26 cellular contexts compared by ENCODE assay signal in the genomic region with DNA sequence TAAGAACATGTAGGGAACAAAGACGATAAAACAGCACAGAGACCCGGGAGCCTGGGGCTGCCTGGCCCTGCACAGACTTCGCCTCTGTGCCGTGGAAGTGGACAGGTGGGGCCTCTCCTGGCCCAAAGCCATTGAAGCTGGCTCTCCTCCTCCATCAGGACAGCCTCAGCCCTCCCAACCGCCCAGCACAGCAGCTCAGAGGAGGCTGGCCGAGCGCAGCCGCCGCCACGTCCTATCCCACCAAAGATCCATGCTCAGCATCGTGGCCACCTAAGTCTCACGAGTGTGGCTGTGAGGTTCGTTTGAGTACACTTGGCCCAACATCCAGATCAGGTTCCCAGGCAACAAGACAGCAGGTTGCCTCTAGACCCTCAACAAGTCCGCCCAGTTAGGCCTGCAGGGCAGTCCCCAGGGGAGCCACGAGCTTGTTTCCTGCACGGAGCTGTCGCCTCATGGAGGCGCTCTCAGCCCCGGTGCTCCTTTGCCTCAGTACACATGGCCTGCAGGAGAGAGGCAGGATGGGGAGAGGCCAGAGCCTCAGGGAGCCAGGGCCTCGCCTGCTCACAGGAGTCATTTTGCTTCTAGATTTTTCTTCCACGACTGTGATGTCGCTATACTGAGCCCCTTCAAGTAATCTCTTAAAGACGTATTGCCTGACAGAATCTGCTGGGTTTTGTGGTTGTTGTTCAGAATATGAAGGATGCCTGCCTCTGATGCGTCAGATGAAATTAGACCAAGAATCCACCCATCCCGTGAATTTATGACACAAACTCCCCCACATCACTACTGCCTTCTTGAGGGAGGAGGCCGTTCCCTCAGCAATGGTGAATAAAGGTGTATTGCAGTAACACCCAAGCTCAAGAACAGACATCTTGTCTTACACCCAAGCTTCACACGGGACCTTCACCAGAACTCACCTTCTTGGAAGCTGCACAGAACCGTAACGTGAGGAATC.
"Had no signal": no experiment of that assay in that cellular context is flagged by ENCODE, and none has a peak within 500 bp of the region (broad histone marks: within the 10 kb centered on the region; RNA-seq: fewer than 3 reads in every experiment).

No MANE protein-coding gene starts in this region.

- H3K27me3 Mint-ChIP-seq: activated CD4-positive, alpha-beta memory T cell treated with anti-CD3 and anti-CD28 coated beads for 36 hours; activated CD4-positive, alpha-beta T cell treated with anti-CD3 and anti-CD28 coated beads, Interleukin-2, amount 10 ng/mL, durations not matched to agents 24 days and 14 days; activated T-cell treated with anti-CD3 and anti-CD28 coated beads, Interleukin-2, amount 50 U/mL, for 24 hours; stimulated activated naive CD8-positive, alpha-beta T cell treated with anti-CD3 and anti-CD28 coated beads, Interleukin-15, Interleukin-2, amounts not matched to agents 100 ng/mL and 50 ng/mL, for 24 hours had no signal

- H3K9me3 ChIP-seq: neutrophil, vagina had no signal

- H3K4me3 Mint-ChIP-seq: activated CD4-positive, alpha-beta memory T cell treated with anti-CD3 and anti-CD28 coated beads for 36 hours; activated CD4-positive, alpha-beta T cell treated with anti-CD3 and anti-CD28 coated beads, Interleukin-2, amount 10 ng/mL, durations not matched to agents 24 days and 14 days; activated naive CD4-positive, alpha-beta T cell treated with anti-CD3 and anti-CD28 coated beads, Interleukin-2, amount 10 ng/mL, durations not matched to agents 7 days and 5 days; activated naive CD8-positive, alpha-beta T cell treated with anti-CD3 and anti-CD28 coated beads, Interleukin-2, amount 10 ng/mL, durations not matched to agents 7 days and 5 days; activated T-cell treated with anti-CD3 and anti-CD28 coated beads, Interleukin-2, amount 50 U/mL, for 24 hours; dendritic cell treated with granulocyte-macrophage colony-stimulating factor and Interleukin-4, amounts not matched to agents 40 ng/mL and 50 ng/mL, for 4 days; nephron; stimulated activated naive CD8-positive, alpha-beta T cell treated with anti-CD3 and anti-CD28 coated beads, Interleukin-15, Interleukin-2, amounts not matched to agents 100 ng/mL and 50 ng/mL, for 24 hours; T-helper 1 cell treated with Interleukin-12 subunit alpha and Interleukin-12 subunit beta and Interleukin-4 antibody, amounts not matched to agents 30 μg/mL and 1 μg/mL, for 36 hours; type B pancreatic cell had no signal

- H3K4me1 Mint-ChIP-seq: activated naive CD8-positive, alpha-beta T cell treated with anti-CD3 and anti-CD28 coated beads, Interleukin-2, amount 10 ng/mL, durations not matched to agents 7 days and 5 days; nephron had no signal

- H3K27ac ChIP-seq: epithelial cell of prostate, neutrophil, skin epidermis, vagina, WERI-Rb-1 had no signal

- H3K9me3 Mint-ChIP-seq: activated CD4-positive, alpha-beta memory T cell treated with anti-CD3 and anti-CD28 coated beads for 36 hours; activated CD4-positive, alpha-beta T cell treated with anti-CD3 and anti-CD28 coated beads, Interleukin-2, amount 10 ng/mL, durations not matched to agents 24 days and 14 days; activated naive CD4-positive, alpha-beta T cell treated with anti-CD3 and anti-CD28 coated beads, Interleukin-2, amount 10 ng/mL, durations not matched to agents 7 days and 5 days; activated naive CD8-positive, alpha-beta T cell treated with anti-CD3 and anti-CD28 coated beads, Interleukin-2, amount 10 ng/mL, durations not matched to agents 7 days and 5 days; activated T-cell treated with anti-CD3 and anti-CD28 coated beads, Interleukin-2, amount 50 U/mL, for 24 hours; nephron; stimulated activated naive CD8-positive, alpha-beta T cell treated with anti-CD3 and anti-CD28 coated beads, Interleukin-15, Interleukin-2, amounts not matched to agents 100 ng/mL and 50 ng/mL, for 24 hours; T-helper 1 cell treated with Interleukin-12 subunit alpha and Interleukin-12 subunit beta and Interleukin-4 antibody, amounts not matched to agents 30 μg/mL and 1 μg/mL, for 36 hours; type B pancreatic cell had no signal

- DNase-seq: activated CD4-positive, alpha-beta T cell treated with anti-CD3 and anti-CD28 coated beads, Interleukin-2, amount 10 ng/mL, durations not matched to agents 24 days and 14 days; activated CD4-positive, CD25-positive, alpha-beta regulatory T cell treated with anti-CD3 and anti-CD28 coated beads, Interleukin-2, amount 50 U/mL, for 72 hours; activated CD8-positive, alpha-beta memory T cell treated with anti-CD3 and anti-CD28 coated beads, Interleukin-2, amount 50 U/mL, for 48 hours; activated gamma-delta T cell; activated naive CD8-positive, alpha-beta T cell treated with anti-CD3 and anti-CD28 coated beads, Interleukin-2, amount 10 ng/mL, durations not matched to agents 7 days and 5 days; central memory CD4-positive, alpha-beta T cell; effector CD4-positive, alpha-beta T cell; left cardiac atrium; left ventricle myocardium superior; stimulated activated CD4-positive, alpha-beta T cell treated with anti-CD3 and anti-CD28 coated beads, Interleukin-12 subunit alpha, Interleukin-12 subunit beta, amount 100 ng/mL, for 4 hours; stimulated activated CD4-positive, alpha-beta T cell treated with anti-CD3 and anti-CD28 coated beads, Interleukin-4, amount 100 ng/mL, for 1 hour; T-helper 9 cell; WERI-Rb-1 had no signal

- ATAC-seq: left cardiac atrium, left ventricle myocardium superior, sciatic nerve had no signal

- H3K36me3 ChIP-seq: neutrophil, vagina, WERI-Rb-1 had no signal

- H3K4me3 ChIP-seq: skin epidermis, vagina had no signal

- H3K36me3 Mint-ChIP-seq: activated CD4-positive, alpha-beta memory T cell treated with anti-CD3 and anti-CD28 coated beads for 36 hours; activated naive CD4-positive, alpha-beta T cell treated with anti-CD3 and anti-CD28 coated beads, Interleukin-2, amount 10 ng/mL, durations not matched to agents 7 days and 5 days; activated naive CD8-positive, alpha-beta T cell treated with anti-CD3 and anti-CD28 coated beads, Interleukin-2, amount 10 ng/mL, durations not matched to agents 7 days and 5 days; type B pancreatic cell had no signal

- H3K27me3 ChIP-seq: vagina had no signal

- H3K27ac Mint-ChIP-seq: activated CD4-positive, alpha-beta memory T cell treated with anti-CD3 and anti-CD28 coated beads for 36 hours; activated CD4-positive, alpha-beta T cell treated with anti-CD3 and anti-CD28 coated beads, Interleukin-2, amount 10 ng/mL, durations not matched to agents 24 days and 14 days; activated naive CD4-positive, alpha-beta T cell treated with anti-CD3 and anti-CD28 coated beads, Interleukin-2, amount 10 ng/mL, durations not matched to agents 7 days and 5 days; activated naive CD8-positive, alpha-beta T cell treated with anti-CD3 and anti-CD28 coated beads, Interleukin-2, amount 10 ng/mL, durations not matched to agents 7 days and 5 days; activated T-cell treated with anti-CD3 and anti-CD28 coated beads, Interleukin-2, amount 50 U/mL, for 24 hours; dendritic cell treated with granulocyte-macrophage colony-stimulating factor and Interleukin-4, amounts not matched to agents 40 ng/mL and 50 ng/mL, for 4 days; nephron; stimulated activated naive CD8-positive, alpha-beta T cell treated with anti-CD3 and anti-CD28 coated beads, Interleukin-15, Interleukin-2, amounts not matched to agents 100 ng/mL and 50 ng/mL, for 24 hours; T-helper 1 cell treated with Interleukin-12 subunit alpha and Interleukin-12 subunit beta and Interleukin-4 antibody, amounts not matched to agents 30 μg/mL and 1 μg/mL, for 36 hours; type B pancreatic cell had no signal
